In genomic region chr4:82428526-82428968, GRCh38 we compare ENCODE assay signal across 8 cellular contexts. TPM values are rescaled to one million over a fixed set of nuclear protein-coding genes. Genes with fewer than 3 reads are reported as not detected.
DNase-seq lines count a peak whose midpoint lies in the region; ATAC-seq, FAIRE-seq and TF ChIP-seq lines count a peak whose summit lies in the region.

No MANE protein-coding gene starts in this region.

- peak overlapping the region; percentile 90 for H3K4me2 ChIP-seq in K562 (ENCODE audit: insufficient read depth, low read length)
- peak overlapping the region; percentile 70 for H3K4me2 ChIP-seq in mesenchymal stem cell (ENCODE audit: low read length, poor library complexity, severe bottlenecking)

- H3K4ac ChIP-seq in mesenchymal stem cell (ENCODE audit: low read depth in 1 of 2, low read length in 2 of 2): no peak overlapping the region

- no peak for TF ChIP-seq EP300 in K562 (IDR thresholded peaks at IDR 0.05; ENCODE audit: low read length)

- H3K27me3 ChIP-seq in right atrium auricular region (no peaks in the 10 kb centered on the region), K562 (ENCODE audit: control insufficient read depth in 2 of 2, insufficient read depth in 2 of 2, low read length in 2 of 2) (no peaks in the 10 kb centered on the region), mesenchymal stem cell (ENCODE audit: control insufficient read depth in 1 of 2, insufficient read depth in 1 of 2, low read length in 2 of 2) (no peaks in the 10 kb centered on the region)

- no peaks in the 10 kb centered on the region for H3K9me1 ChIP-seq in K562 (ENCODE audit: control insufficient read depth, insufficient read depth, low read length)

- CTCF ChIA-PET in K562 (lab: Yijun Ruan, JAX; ENCODE audit: low intra/inter-chr PET ratio): interaction anchor here (0.6 to 1.4 kb wide), 2 partner anchors 54 to 853 kb away, joined by 3 to 7 read pairs; partner anchors contain the start of gene HNRNPD

- H2BK12ac ChIP-seq in mesenchymal stem cell (ENCODE audit: low read length in 2 of 2): no peak overlapping the region

- H3K4me3 ChIP-seq in right atrium auricular region (peak overlapping the region; percentile 83 to 90), K562 (peak overlapping the region; percentile 80), mesenchymal stem cell (ENCODE audit: insufficient read depth in 1 of 2, low read depth in 1 of 2, low read length in 2 of 2) (peak overlapping the region; percentile 84 to 100)

- H3K4me1 ChIP-seq in right atrium auricular region: peaks cover 0 to 37% of the 10 kb centered on the region in 2 donors
- peaks cover 19 to 26% of the 10 kb centered on the region in 2 experiments; a peak in 4 of 5 replicates for H3K4me1 ChIP-seq in K562 (replicated peaks in 1 of 2; ENCODE audit: control insufficient read depth in 2 of 2, insufficient read depth in 2 of 2, low read length in 2 of 2)
- H3K4me1 ChIP-seq in mesenchymal stem cell (ENCODE audit: control insufficient read depth, insufficient read depth, low read depth, low read length): peaks cover 8% of the 10 kb centered on the region

- 0% methylated on average over 10 of the region's 14 CpGs for WGBS in K562 (ENCODE audit: insufficient coverage, low coverage, missing lambda C conversion rate)
- WGBS in mesenchymal stem cell: under 1% methylated on average over 14 of the region's 14 CpGs

- no peak overlapping the region for H4K8ac ChIP-seq in mesenchymal stem cell (ENCODE audit: low read length)

- H2AFZ ChIP-seq in K562 (ENCODE audit: low read depth, low read length) (no peak overlapping the region), mesenchymal stem cell (ENCODE audit: low read depth, low read length) (no peak overlapping the region)

- DNase-seq in right atrium auricular region (ENCODE audit: low spot score) (no peak), left ventricle myocardium superior (no peak), K562 (ENCODE audit: extremely low read depth in 1 of 4, low spot score in 3 of 4) (no peak), mesenchymal stem cell (no peak), GM19240 (ENCODE audit: insufficient read length, low spot score) (no peak), amniotic stem cell (lab: John Stamatoyannopoulos, UW) (no peak), medulla oblongata (ENCODE audit: extremely low spot score) (no peak)

- H2BK5ac ChIP-seq in mesenchymal stem cell (ENCODE audit: low read depth, low read length, poor library complexity, severe bottlenecking): no peak overlapping the region

- H3K9me3 ChIP-seq in right atrium auricular region (no peaks in the 10 kb centered on the region), K562 (replicated peaks; ENCODE audit: control insufficient read depth, insufficient read depth, low read depth, low read length) (no peaks in the 10 kb centered on the region), mesenchymal stem cell (ENCODE audit: control insufficient read depth, low read length) (no peaks in the 10 kb centered on the region)

- H2BK15ac ChIP-seq in mesenchymal stem cell (ENCODE audit: low read depth, poor library complexity, severe bottlenecking): no peak overlapping the region

- POLR2A ChIA-PET in K562 (lab: Yijun Ruan, JAX): interaction anchor here (0.7 to 3.1 kb wide), 17 partner anchors 8 to 74 kb away, joined by 3 to 29 read pairs (median 7); partner anchors contain the start of gene HNRNPD

- FAIRE-seq in K562 (lab: Jason Lieb, UNC): no peak

- no peak overlapping the region for H3K23ac ChIP-seq in mesenchymal stem cell (ENCODE audit: low read length in 2 of 2)

- no TSS peak for BruUV-seq in K562 (replicated peaks; lab: Mats Ljungman, UMichigan)

- in situ Hi-C loops in K562 (cut with MboI): loop anchor here (5.0 kb wide), 1 partner anchor 51 kb away; no protein-coding TSS in a partner anchor

- no peak overlapping the region for H2BK120ac ChIP-seq in mesenchymal stem cell (ENCODE audit: low read depth, low read length)

- H3K9ac ChIP-seq in K562 (ENCODE audit: insufficient read depth in 1 of 2, low read depth in 2 of 2, low read length in 2 of 2): peak overlapping the region; percentile 100
- H3K9ac ChIP-seq in mesenchymal stem cell (ENCODE audit: low read length): peak overlapping the region; percentile 100

- TF ChIP-seq POLR2A in K562 (conservative IDR thresholded peaks at IDR 0.05): no peak

- peaks cover 30% of the 10 kb centered on the region for H4K20me1 ChIP-seq in K562 (replicated peaks; ENCODE audit: control insufficient read depth, insufficient read depth, low read length)

- H3K36me3 ChIP-seq in right atrium auricular region (peaks cover 45% of the 10 kb centered on the region), K562 (ENCODE audit: control insufficient read depth, insufficient read depth, low read length) (peaks cover 59% of the 10 kb centered on the region), mesenchymal stem cell (ENCODE audit: control insufficient read depth in 1 of 2, insufficient read depth in 2 of 2, low read depth in 1 of 2, low read length in 2 of 2) (peaks cover 6 to 47% of the 10 kb centered on the region in 2 experiments)

- H2AK5ac ChIP-seq in mesenchymal stem cell (ENCODE audit: low read length, severe bottlenecking): no peak overlapping the region

- H3K79me2 ChIP-seq in K562 (ENCODE audit: control insufficient read depth, insufficient read depth, low read length): peaks cover 81% of the 10 kb centered on the region

- H4K91ac ChIP-seq in mesenchymal stem cell (ENCODE audit: low read length): no peak overlapping the region

- intact Hi-C loops in left ventricle myocardium superior (cut with micrococcal nuclease): loop anchor here (5.0 kb wide), 1 partner anchor 51 kb away; no protein-coding TSS in a partner anchor
- intact Hi-C loops in K562 (cut with micrococcal nuclease): no loop called here

- H3K18ac ChIP-seq in mesenchymal stem cell (ENCODE audit: low read depth in 1 of 2, low read length in 2 of 2): peak overlapping the region in 1 of 2 experiments; percentile 51

- peak overlapping the region; percentile 94 to 98 for H3K27ac ChIP-seq in right atrium auricular region
- peak overlapping the region; percentile 99 for H3K27ac ChIP-seq in K562 (ENCODE audit: extremely low read depth, low read depth, low read length)
- H3K27ac ChIP-seq in mesenchymal stem cell (ENCODE audit: low read length, poor library complexity, severe bottlenecking): no peak overlapping the region

- no peak for TF ChIP-seq RAD21 in K562 (CRISPR knock-in tag; conservative IDR thresholded peaks at IDR 0.05 in 1 of 2, IDR thresholded peaks at IDR 0.05 in 1 of 2)

- TF ChIP-seq CTCF in right atrium auricular region (IDR thresholded peaks at IDR 0.05): no peak
- no peak for TF ChIP-seq CTCF in K562 (IDR thresholded peaks at IDR 0.05 in 2 of 3, conservative IDR thresholded peaks at IDR 0.05 in 1 of 3; ENCODE audit: insufficient read depth in 2 of 3, low read depth in 1 of 3, low read length in 3 of 3)

- ATAC-seq in left ventricle myocardium superior (no peak), K562 (no peak), GM19324 (IDR thresholded peaks at IDR 0.05; ENCODE audit: low FRiP score, unreplicated experiment) (no peak)

- H3K14ac ChIP-seq in mesenchymal stem cell (ENCODE audit: low read length in 2 of 2): peak overlapping the region in 1 of 2 experiments; percentile 84

- peaks cover 5% of the 10 kb centered on the region for H3K79me1 ChIP-seq in mesenchymal stem cell (replicated peaks; ENCODE audit: low read length, poor library complexity, severe bottlenecking)

RNA-seq across cellular contexts. Expression of gene HNRNPDL, which starts 1.7 kb away (rescaled TPM):
- total RNA-seq in right atrium auricular region: 10 to 100 TPM; 81.2 to 85.4 TPM
- total RNA-seq in left ventricle myocardium superior: 120 TPM
- total RNA-seq in K562 (2011; cell fraction: chromatin; rRNA removed; ENCODE audit: low replicate concordance): 92.3 and 355 TPM in 2 replicates
- 64.7 and 75.9 TPM in 2 replicates for total RNA-seq in K562 (2011; cell fraction: nucleolus; rRNA removed)
- 136 and 154 TPM in 2 replicates for total RNA-seq in K562 (2011; cell fraction: nucleoplasm; rRNA removed)
- total RNA-seq in K562 (2014; rRNA removed): 278 and 351 TPM in 2 replicates
- 389 and 475 TPM in 2 replicates for total RNA-seq in K562 (2014; rRNA removed; fragmentation: Illumina TruSeq; extraction: Trizol)
- total RNA-seq in K562 (2015; rRNA removed; fragmentation: Illumina TruSeq; extraction: Trizol): 472 and 503 TPM in 2 replicates
- 296 and 315 TPM in 2 replicates for total RNA-seq in K562 (2021)
- polyA plus RNA-seq in K562 (2011; rRNA removed): 185 and 257 TPM in 2 replicates
- 53.9 and 124 TPM in 2 replicates for polyA plus RNA-seq in K562 (2011; cell fraction: cytosol; rRNA removed)
- 287 and 487 TPM in 2 replicates for polyA plus RNA-seq in K562 (2011; cell fraction: nucleus; rRNA removed)
- polyA plus RNA-seq in K562 (2012): 144 and 421 TPM in 2 replicates
- 392 and 393 TPM in 2 replicates for polyA plus RNA-seq in K562 (2014; fragmentation: Illumina TruSeq; extraction: Trizol)
- 100 to 1,000 TPM; 243 to 299 TPM for polyA plus RNA-seq in K562 (2014; fragmentation: Nextera tagmentation; extraction: Ambion mirVana)
- 555 and 652 TPM in 2 replicates for polyA plus RNA-seq in K562 (2014; rRNA removed)
- 151 and 158 TPM in 2 replicates for polyA minus RNA-seq in K562 (2011; rRNA and poly(A)+ RNA removed)
- 67.0 and 67.9 TPM in 2 replicates for polyA minus RNA-seq in K562 (2011; cell fraction: cytosol; rRNA and poly(A)+ RNA removed)
- polyA minus RNA-seq in K562 (2011; cell fraction: nucleus; rRNA and poly(A)+ RNA removed): 82.9 and 155 TPM in 2 replicates
- polyA plus RNA-seq in mesenchymal stem cell (2013, experiment 1 of 2): 292 TPM
- 289 TPM for polyA plus RNA-seq in mesenchymal stem cell (2013, experiment 2 of 2)

RNA-seq across cellular contexts. Expression of gene ENOPH1, which starts 1.8 kb away (rescaled TPM):
- total RNA-seq in right atrium auricular region: 10 to 100 TPM; 15.0 to 16.6 TPM
- 14.5 TPM for total RNA-seq in left ventricle myocardium superior
- 7.4 and 14.2 TPM in 2 replicates for total RNA-seq in K562 (2011; cell fraction: chromatin; rRNA removed; ENCODE audit: low replicate concordance)
- 5.5 and 6.1 TPM in 2 replicates for total RNA-seq in K562 (2011; cell fraction: nucleolus; rRNA removed)
- 7.6 and 14.4 TPM in 2 replicates for total RNA-seq in K562 (2011; cell fraction: nucleoplasm; rRNA removed)
- total RNA-seq in K562 (2014; rRNA removed): 44.2 and 52.5 TPM in 2 replicates
- 70.4 and 71.4 TPM in 2 replicates for total RNA-seq in K562 (2014; rRNA removed; fragmentation: Illumina TruSeq; extraction: Trizol)
- 53.7 and 57.1 TPM in 2 replicates for total RNA-seq in K562 (2015; rRNA removed; fragmentation: Illumina TruSeq; extraction: Trizol)
- total RNA-seq in K562 (2021): 51.0 and 51.4 TPM in 2 replicates
- 21.0 and 29.8 TPM in 2 replicates for polyA plus RNA-seq in K562 (2011; rRNA removed)
- polyA plus RNA-seq in K562 (2011; cell fraction: cytosol; rRNA removed): 13.2 and 15.4 TPM in 2 replicates
- polyA plus RNA-seq in K562 (2011; cell fraction: nucleus; rRNA removed): 6.5 and 7.1 TPM in 2 replicates
- polyA plus RNA-seq in K562 (2012): 38.2 and 48.5 TPM in 2 replicates
- polyA plus RNA-seq in K562 (2014; fragmentation: Illumina TruSeq; extraction: Trizol): 59.8 and 66.5 TPM in 2 replicates
- 10 to 100 TPM; 33.6 to 38.2 TPM for polyA plus RNA-seq in K562 (2014; fragmentation: Nextera tagmentation; extraction: Ambion mirVana)
- 48.9 and 58.7 TPM in 2 replicates for polyA plus RNA-seq in K562 (2014; rRNA removed)
- polyA minus RNA-seq in K562 (2011; rRNA and poly(A)+ RNA removed): 24.2 and 24.4 TPM in 2 replicates
- polyA minus RNA-seq in K562 (2011; cell fraction: cytosol; rRNA and poly(A)+ RNA removed): 9.9 and 10.2 TPM in 2 replicates
- 5.3 and 5.9 TPM in 2 replicates for polyA minus RNA-seq in K562 (2011; cell fraction: nucleus; rRNA and poly(A)+ RNA removed)
- 23.7 TPM for polyA plus RNA-seq in mesenchymal stem cell (2013, experiment 1 of 2)
- 25.9 TPM for polyA plus RNA-seq in mesenchymal stem cell (2013, experiment 2 of 2)

RNA-seq across cellular contexts. Expression of gene HNRNPD, which starts 54.8 kb away (rescaled TPM):
- 10 to 100 TPM; 45.7 to 48.7 TPM for total RNA-seq in right atrium auricular region
- total RNA-seq in left ventricle myocardium superior: 113 TPM
- 121 and 345 TPM in 2 replicates for total RNA-seq in K562 (2011; cell fraction: chromatin; rRNA removed; ENCODE audit: low replicate concordance)
- 98.2 and 123 TPM in 2 replicates for total RNA-seq in K562 (2011; cell fraction: nucleolus; rRNA removed)
- total RNA-seq in K562 (2011; cell fraction: nucleoplasm; rRNA removed): 163 and 222 TPM in 2 replicates
- 157 and 160 TPM in 2 replicates for total RNA-seq in K562 (2014; rRNA removed)
- 98.8 and 120 TPM in 2 replicates for total RNA-seq in K562 (2014; rRNA removed; fragmentation: Illumina TruSeq; extraction: Trizol)
- 135 and 147 TPM in 2 replicates for total RNA-seq in K562 (2015; rRNA removed; fragmentation: Illumina TruSeq; extraction: Trizol)
- total RNA-seq in K562 (2021): 346 and 422 TPM in 2 replicates
- polyA plus RNA-seq in K562 (2011; rRNA removed): 92.4 and 129 TPM in 2 replicates
- 36.9 and 58.0 TPM in 2 replicates for polyA plus RNA-seq in K562 (2011; cell fraction: cytosol; rRNA removed)
- polyA plus RNA-seq in K562 (2011; cell fraction: nucleus; rRNA removed): 162 and 252 TPM in 2 replicates
- polyA plus RNA-seq in K562 (2012): 291 and 588 TPM in 2 replicates
- 851 and 955 TPM in 2 replicates for polyA plus RNA-seq in K562 (2014; fragmentation: Illumina TruSeq; extraction: Trizol)
- polyA plus RNA-seq in K562 (2014; fragmentation: Nextera tagmentation; extraction: Ambion mirVana): 100 to 1,000 TPM; 152 to 187 TPM
- polyA plus RNA-seq in K562 (2014; rRNA removed): 307 and 442 TPM in 2 replicates
- 51.2 and 75.0 TPM in 2 replicates for polyA minus RNA-seq in K562 (2011; rRNA and poly(A)+ RNA removed)
- polyA minus RNA-seq in K562 (2011; cell fraction: cytosol; rRNA and poly(A)+ RNA removed): 73.1 and 75.2 TPM in 2 replicates
- polyA minus RNA-seq in K562 (2011; cell fraction: nucleus; rRNA and poly(A)+ RNA removed): 54.7 and 85.6 TPM in 2 replicates
- 212 TPM for polyA plus RNA-seq in mesenchymal stem cell (2013, experiment 1 of 2)
- polyA plus RNA-seq in mesenchymal stem cell (2013, experiment 2 of 2): 203 TPM
